In genomic region chr11:92225563-92226308, GRCh38 we compare ENCODE assay signal across 9 cellular contexts. TPM values are rescaled to one million over a fixed set of nuclear protein-coding genes. Genes with fewer than 3 reads are reported as not detected.
DNase-seq lines count a peak whose midpoint lies in the region; ATAC-seq, FAIRE-seq and TF ChIP-seq lines count a peak whose summit lies in the region.
"Had no signal": no experiment of that assay in that cellular context is flagged by ENCODE, and none has a peak within 500 bp of the region (broad histone marks: within the 10 kb centered on the region; RNA-seq: fewer than 3 reads in every experiment).

No MANE protein-coding gene starts in this region.

- H3K27ac Mint-ChIP-seq in activated CD4-positive, alpha-beta T cell treated with anti-CD3 and anti-CD28 coated beads, Interleukin-2, amount 10 ng/mL, durations not matched to agents 7 days and 5 days: no peak overlapping the region

- no peak for FAIRE-seq in H54 (lab: Jason Lieb, UNC)

- in situ Hi-C loops in Panc1 (cut with HindIII; ENCODE audit: low pct_unique_long_range_greater_than_20kb, low sequenced_read_pairs): no loop called here

- DNase-seq in GM10248 (ENCODE audit: extremely low spot score): peak; percentile 7
- DNase-seq in Panc1 (ENCODE audit: low read depth, low spot score): no peak
- peak; percentile 32 for DNase-seq in left ventricle myocardium superior
- no peak for DNase-seq in retinal pigment epithelial cell (ENCODE audit: low read depth)
- DNase-seq in H54 (ENCODE audit: insufficient read length, low spot score): no peak
- DNase-seq in GM19238 (ENCODE audit: insufficient read length, low spot score): no peak
- no peak for DNase-seq in activated CD4-positive, alpha-beta T cell treated with anti-CD3 and anti-CD28 coated beads, Interleukin-2, amount 10 ng/mL, durations not matched to agents 7 days and 5 days

- H3K9me3 Mint-ChIP-seq in activated CD4-positive, alpha-beta T cell treated with anti-CD3 and anti-CD28 coated beads, Interleukin-2, amount 10 ng/mL, durations not matched to agents 7 days and 5 days: no peaks in the 10 kb centered on the region

- no TSS peak for BruUV-seq in Panc1 (replicated peaks; lab: Mats Ljungman, UMichigan)

- CTCF ChIA-PET in GM10248 (lab: Yijun Ruan, JAX) (no interaction called here), Panc1 (lab: Charles Lee) (no interaction called here)
- CTCF ChIA-PET in activated CD4-positive, alpha-beta T cell treated with anti-CD3 and anti-CD28 coated beads, Interleukin-2, amount 10 ng/mL, durations not matched to agents 7 days and 5 days (lab: Charles Lee): no interaction called here

- TF ChIP-seq CTCF in GM10248 (IDR thresholded peaks at IDR 0.05; ENCODE audit: control extremely low read depth, extremely low read depth, low read depth, missing control alignments) (no peak), Panc1 (IDR thresholded peaks at IDR 0.05) (no peak), retinal pigment epithelial cell (conservative IDR thresholded peaks at IDR 0.05; ENCODE audit: low read depth, low read length) (peak; percentile 31)

- H3K4me3 Mint-ChIP-seq in activated CD4-positive, alpha-beta T cell treated with anti-CD3 and anti-CD28 coated beads, Interleukin-2, amount 10 ng/mL, durations not matched to agents 7 days and 5 days: no peak overlapping the region

- no peak for TF ChIP-seq POLR2A in H54 (IDR thresholded peaks at IDR 0.05; ENCODE audit: low read depth, low read length)

- H3K27me3 Mint-ChIP-seq in activated CD4-positive, alpha-beta T cell treated with anti-CD3 and anti-CD28 coated beads, Interleukin-2, amount 10 ng/mL, durations not matched to agents 7 days and 5 days: peaks cover 57% of the 10 kb centered on the region

- no peaks in the 10 kb centered on the region for H3K36me3 ChIP-seq in Panc1 (ENCODE audit: control insufficient read depth, insufficient read depth, low read length)

- H3K27me3 ChIP-seq in Panc1 (ENCODE audit: control insufficient read depth, insufficient read depth, low read length): peaks cover 45% of the 10 kb centered on the region

- no peaks in the 10 kb centered on the region for H3K36me3 Mint-ChIP-seq in activated CD4-positive, alpha-beta T cell treated with anti-CD3 and anti-CD28 coated beads, Interleukin-2, amount 10 ng/mL, durations not matched to agents 7 days and 5 days (ENCODE audit: low read depth)

- H3K27ac ChIP-seq in Panc1 (ENCODE audit: low read length): no peak overlapping the region

- H3K4me1 Mint-ChIP-seq in activated CD4-positive, alpha-beta T cell treated with anti-CD3 and anti-CD28 coated beads, Interleukin-2, amount 10 ng/mL, durations not matched to agents 7 days and 5 days: no peaks in the 10 kb centered on the region

- no peaks in the 10 kb centered on the region for H3K9me3 ChIP-seq in Panc1 (ENCODE audit: control insufficient read depth, insufficient read depth, low read depth, low read length)
- H3K9me3 ChIP-seq: mucosa of descending colon had no signal

- ATAC-seq in Panc1: 0 out of 2 replicates have a peak, but pooled peaks have one; percentile 6
- peak; percentile 19 for ATAC-seq in left ventricle myocardium superior
- no peak for ATAC-seq in HG03175 (IDR thresholded peaks at IDR 0.05; ENCODE audit: unreplicated experiment)

- H3K4me3 ChIP-seq in Panc1 (ENCODE audit: low read depth in 2 of 2, low read length in 2 of 2) (peak overlapping the region; percentile 39 to 40), retinal pigment epithelial cell (ENCODE audit: low read length) (peak overlapping the region; percentile 68)
- H3K4me3 ChIP-seq: mucosa of descending colon had no signal

- POLR2A ChIA-PET in GM10248 (lab: Yijun Ruan, JAX): no interaction called here
- POLR2A ChIA-PET in Panc1 (lab: Charles Lee): no interaction called here
- POLR2A ChIA-PET in activated CD4-positive, alpha-beta T cell treated with anti-CD3 and anti-CD28 coated beads, Interleukin-2, amount 10 ng/mL, durations not matched to agents 7 days and 5 days (lab: Charles Lee): no interaction called here

- intact Hi-C loops in Panc1 (cut with micrococcal nuclease; ENCODE audit: unreplicated experiment): no loop called here
- intact Hi-C loops in left ventricle myocardium superior (cut with micrococcal nuclease): no loop called here

- peaks cover 3% of the 10 kb centered on the region; the same call in 1 of the 2 replicates for H3K4me1 ChIP-seq in Panc1 (ENCODE audit: control insufficient read depth, insufficient read depth, low read length)

RNA-seq across cellular contexts. Expression of gene FAT3, which starts 1.1 kb away (rescaled TPM):
- 0.33 TPM for total RNA-seq in Panc1 (2021; ENCODE audit: unreplicated experiment)
- 0.29 TPM for polyA plus RNA-seq in Panc1 (2012; ENCODE audit: insufficient read length)
- 0.47 TPM for total RNA-seq in left ventricle myocardium superior
- total RNA-seq in activated CD4-positive, alpha-beta T cell treated with anti-CD3 and anti-CD28 coated beads, Interleukin-2, amount 10 ng/mL, durations not matched to agents 7 days and 5 days: not detected

Comparison
In these comparisons a context has a peak if more than half of its experiments do, and no peak if none do; other contexts are left out.
1. DNase-seq: peak in GM10248 (single experiment) and left ventricle myocardium superior (single experiment); none in Panc1 (single experiment), retinal pigment epithelial cell (single experiment), H54 (single experiment), GM19238 (single experiment) and activated CD4-positive, alpha-beta T cell treated with anti-CD3 and anti-CD28 coated beads, Interleukin-2, amount 10 ng/mL, durations not matched to agents 7 days and 5 days (single experiment).